8 cellular contexts compared by ENCODE assay signal in the genomic region with DNA sequence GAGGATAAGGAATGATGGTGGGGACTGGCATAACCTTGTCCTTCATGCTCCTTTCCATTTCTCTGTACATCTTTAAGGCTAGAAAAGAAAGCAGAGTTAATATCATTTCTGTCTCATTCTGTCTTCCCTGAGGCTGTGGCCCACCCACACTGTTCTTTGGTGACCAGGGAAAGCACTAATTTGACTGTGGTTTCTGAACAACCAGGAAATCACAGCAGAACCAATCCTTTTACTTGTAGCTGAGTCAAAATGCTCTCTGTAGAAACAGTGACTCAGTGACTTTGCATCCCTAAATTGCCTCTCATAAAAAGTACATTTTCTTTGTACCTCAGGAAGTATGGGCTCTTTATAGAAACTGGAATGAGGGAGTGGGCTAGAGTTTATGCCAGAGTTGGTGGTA. TPM values are rescaled to one million over a fixed set of nuclear protein-coding genes. Genes with fewer than 3 reads are reported as not detected.
A peak's percentile ranks its signal among the peaks of the same experiment; 100 is the strongest.
DNase-seq lines count a peak whose midpoint lies in the region; ATAC-seq and TF ChIP-seq lines count a peak whose summit lies in the region.
"Had no signal": no experiment of that assay in that cellular context is flagged by ENCODE, and none has a peak within 500 bp of the region (broad histone marks: within the 10 kb centered on the region; RNA-seq: fewer than 3 reads in every experiment).

No MANE protein-coding gene starts in this region.

- DNase-seq in kidney tubule cell (ENCODE audit: low spot score) = peak; percentile 67
- DNase-seq in NCI-H128 (lab: John Stamatoyannopoulos, UW; ENCODE audit: unreplicated experiment) = no peak
- DNase-seq in endothelial cell (ENCODE audit: low spot score) = no peak
- no peak for DNase-seq in naive thymus-derived CD8-positive, alpha-beta T cell
- DNase-seq: NCI-H524 treated with DMSO at 0.1 percent for 48 hours had no signal

- no peaks in the 10 kb centered on the region for H3K9me3 Mint-ChIP-seq in endothelial cell (ENCODE audit: unreplicated experiment)
- peaks cover 0 to 3% (median 0%) of the 10 kb centered on the region in 9 donors for H3K9me3 Mint-ChIP-seq in naive thymus-derived CD8-positive, alpha-beta T cell

- H3K4me1 Mint-ChIP-seq in endothelial cell (ENCODE audit: unreplicated experiment) = peaks cover 5% of the 10 kb centered on the region
- no peaks in the 10 kb centered on the region for H3K4me1 Mint-ChIP-seq in naive thymus-derived CD8-positive, alpha-beta T cell

- POLR2A ChIA-PET in naive thymus-derived CD8-positive, alpha-beta T cell (lab: Charles Lee) = no interaction called here

- H3K27me3 Mint-ChIP-seq in endothelial cell (ENCODE audit: unreplicated experiment) = peaks cover 2% of the 10 kb centered on the region
- H3K27me3 Mint-ChIP-seq in naive thymus-derived CD8-positive, alpha-beta T cell = peaks cover 8 to 19% (median 14%) of the 10 kb centered on the region in 5 donors

- H3K27ac Mint-ChIP-seq in endothelial cell (ENCODE audit: unreplicated experiment) = no peak overlapping the region
- H3K27ac Mint-ChIP-seq in naive thymus-derived CD8-positive, alpha-beta T cell = no peak overlapping the region

- H3K36me3 Mint-ChIP-seq in endothelial cell (ENCODE audit: low read depth, unreplicated experiment) = peaks cover 10% of the 10 kb centered on the region
- no peaks in the 10 kb centered on the region for H3K36me3 Mint-ChIP-seq in naive thymus-derived CD8-positive, alpha-beta T cell

- peak; percentile 89 for ATAC-seq in GM18867 (IDR thresholded peaks at IDR 0.05; ENCODE audit: unreplicated experiment)
- ATAC-seq in GM21619 (IDR thresholded peaks at IDR 0.05; ENCODE audit: unreplicated experiment) = peak; percentile 84
- peak; percentile 72 for ATAC-seq in HG03558 (IDR thresholded peaks at IDR 0.05; ENCODE audit: extremely low read depth, unreplicated experiment)
- no peak for ATAC-seq in naive thymus-derived CD8-positive, alpha-beta T cell

- TF ChIP-seq CTCF in endothelial cell (IDR thresholded peaks at IDR 0.05; ENCODE audit: unreplicated experiment) = no peak

- no peak overlapping the region for H3K4me3 Mint-ChIP-seq in endothelial cell (ENCODE audit: unreplicated experiment)
- no peak overlapping the region for H3K4me3 Mint-ChIP-seq in naive thymus-derived CD8-positive, alpha-beta T cell

RNA-seq across cellular contexts. Expression of gene IL33, which starts 28.1 kb away (rescaled TPM):
- 0.31 TPM for total RNA-seq in endothelial cell (ENCODE audit: unreplicated experiment)
- total RNA-seq in naive thymus-derived CD8-positive, alpha-beta T cell = not detected
- not detected for polyA plus RNA-seq in naive thymus-derived CD8-positive, alpha-beta T cell

Comparison
In these comparisons a context has a peak if more than half of its experiments do, and no peak if none do; other contexts are left out.
1. ATAC-seq: peak in GM18867 (single experiment), GM21619 (single experiment) and HG03558 (single experiment); none in naive thymus-derived CD8-positive, alpha-beta T cell (0 of 2).